ENCODE assay signal across 22 cellular contexts in genomic region chr18:40012931-40013609, GRCh38.
A peak's percentile ranks its signal among the peaks of the same experiment; 100 is the strongest.
DNase-seq lines count a peak whose midpoint lies in the region; ATAC-seq and TF ChIP-seq lines count a peak whose summit lies in the region.
"Had no signal": no experiment of that assay in that cellular context is flagged by ENCODE, and none has a peak within 500 bp of the region (broad histone marks: within the 10 kb centered on the region; RNA-seq: fewer than 3 reads in every experiment).

No MANE protein-coding gene starts in this region.

- peaks cover 0 to 3% (median 0%) of the 10 kb centered on the region in 7 donors for H3K9me3 Mint-ChIP-seq in CD14-positive monocyte
- H3K9me3 Mint-ChIP-seq: activated CD4-positive, alpha-beta memory T cell treated with anti-CD3 and anti-CD28 coated beads, Interleukin-2, amount 10 ng/mL, durations not matched to agents 7 days and 5 days; activated naive CD4-positive, alpha-beta T cell treated with anti-CD3 and anti-CD28 coated beads, Interleukin-2, amount 50 U/mL, for 24 hours; T-helper 1 cell treated with Interleukin-12 subunit alpha and Interleukin-12 subunit beta and Interleukin-4 antibody, amounts not matched to agents 30 μg/mL and 1 μg/mL, for 36 hours had no signal

- no TSS peak for BruUV-seq in PC-3 (replicated peaks; lab: Mats Ljungman, UMichigan)

- no peak for ATAC-seq in PC-3
- ATAC-seq: natural killer cell treated with Interleukin-12 subunit alpha and Interleukin-12 subunit beta and Interleukin-15 and Interleukin-18, amount 100 ng/mL, for 72 hours had no signal

- CTCF ChIA-PET in PC-3 (lab: Charles Lee) = no interaction called here

- no peaks in the 10 kb centered on the region for H3K79me2 ChIP-seq in PC-3 (ENCODE audit: low read length)

- no peaks in the 10 kb centered on the region for H3K36me3 ChIP-seq in PC-3 (ENCODE audit: low read depth, low read length)
- H3K36me3 ChIP-seq: cardiac muscle cell, upper lobe of left lung had no signal

- no peaks in the 10 kb centered on the region for H3K9me3 ChIP-seq in PC-3 (ENCODE audit: low read length)
- H3K9me3 ChIP-seq: upper lobe of left lung had no signal

- no peak overlapping the region for H3K4me2 ChIP-seq in PC-3 (ENCODE audit: low read length)

- intact Hi-C loops in CD14-positive monocyte (cut with micrococcal nuclease) (no loop called here), PC-3 (cut with micrococcal nuclease) (no loop called here)

- no peaks in the 10 kb centered on the region for H3K27me3 ChIP-seq in PC-3 (ENCODE audit: low read length)
- H3K27me3 ChIP-seq: cardiac muscle cell, upper lobe of left lung had no signal

- H3K27ac Mint-ChIP-seq in CD14-positive monocyte = no peak overlapping the region
- H3K27ac Mint-ChIP-seq: activated CD4-positive, alpha-beta memory T cell treated with anti-CD3 and anti-CD28 coated beads, Interleukin-2, amount 10 ng/mL, durations not matched to agents 7 days and 5 days; activated naive CD4-positive, alpha-beta T cell treated with anti-CD3 and anti-CD28 coated beads, Interleukin-2, amount 50 U/mL, for 24 hours; CD8-positive, alpha-beta memory T cell; natural killer cell treated with Interleukin-12 subunit alpha and Interleukin-12 subunit beta and Interleukin-15 and Interleukin-18, amount 100 ng/mL, for 72 hours; T-helper 1 cell treated with Interleukin-12 subunit alpha and Interleukin-12 subunit beta and Interleukin-4 antibody, amounts not matched to agents 30 μg/mL and 1 μg/mL, for 36 hours had no signal

- H3K27me3 Mint-ChIP-seq in CD14-positive monocyte (ENCODE audit: low read depth in 3 of 3) = no peaks in the 10 kb centered on the region
- H3K27me3 Mint-ChIP-seq: activated CD4-positive, alpha-beta memory T cell treated with anti-CD3 and anti-CD28 coated beads, Interleukin-2, amount 10 ng/mL, durations not matched to agents 7 days and 5 days; activated naive CD4-positive, alpha-beta T cell treated with anti-CD3 and anti-CD28 coated beads, Interleukin-2, amount 50 U/mL, for 24 hours; CD8-positive, alpha-beta memory T cell; natural killer cell treated with Interleukin-12 subunit alpha and Interleukin-12 subunit beta and Interleukin-15 and Interleukin-18, amount 100 ng/mL, for 72 hours had no signal

- no peak overlapping the region for H3K4me3 Mint-ChIP-seq in CD14-positive monocyte
- H3K4me3 Mint-ChIP-seq: activated CD4-positive, alpha-beta memory T cell treated with anti-CD3 and anti-CD28 coated beads, Interleukin-2, amount 10 ng/mL, durations not matched to agents 7 days and 5 days; activated naive CD4-positive, alpha-beta T cell treated with anti-CD3 and anti-CD28 coated beads, Interleukin-2, amount 50 U/mL, for 24 hours; CD8-positive, alpha-beta memory T cell; natural killer cell treated with Interleukin-12 subunit alpha and Interleukin-12 subunit beta and Interleukin-15 and Interleukin-18, amount 100 ng/mL, for 72 hours; T-helper 1 cell treated with Interleukin-12 subunit alpha and Interleukin-12 subunit beta and Interleukin-4 antibody, amounts not matched to agents 30 μg/mL and 1 μg/mL, for 36 hours had no signal

- H3K4me1 ChIP-seq in PC-3 (ENCODE audit: insufficient read depth, low read length) = no peaks in the 10 kb centered on the region
- H3K4me1 ChIP-seq: upper lobe of left lung had no signal

- H3F3A ChIP-seq in PC-3 (ENCODE audit: low read length, unreplicated experiment) = no peaks in the 10 kb centered on the region

- H3K4me1 Mint-ChIP-seq in CD14-positive monocyte = no peaks in the 10 kb centered on the region
- H3K4me1 Mint-ChIP-seq: activated CD4-positive, alpha-beta memory T cell treated with anti-CD3 and anti-CD28 coated beads, Interleukin-2, amount 10 ng/mL, durations not matched to agents 7 days and 5 days; activated naive CD4-positive, alpha-beta T cell treated with anti-CD3 and anti-CD28 coated beads, Interleukin-2, amount 50 U/mL, for 24 hours; CD8-positive, alpha-beta memory T cell had no signal

- POLR2A ChIA-PET in PC-3 (lab: Charles Lee; ENCODE audit: unreplicated experiment) = no interaction called here

- DNase-seq in HCEC 1CT = peak; percentile 54
- peak; percentile 26 to 48 for DNase-seq in foreskin fibroblast
- peak; percentile 36 for DNase-seq in renal cortical epithelial cell (ENCODE audit: low read depth)
- DNase-seq in AG08395 (ENCODE audit: low spot score) = no peak
- no peak for DNase-seq in CD14-positive monocyte (ENCODE audit: low spot score)
- DNase-seq in PC-3 = no peak
- no peak for DNase-seq in germinal center (ENCODE audit: low spot score)
- DNase-seq: activated CD4-positive, alpha-beta memory T cell treated with anti-CD3 and anti-CD28 coated beads, Interleukin-2, amount 10 ng/mL, durations not matched to agents 7 days and 5 days; activated T-cell treated with anti-CD3 and anti-CD28 coated beads, Interleukin-2, amount 50 U/mL, for 1 hour; CD8-positive, alpha-beta memory T cell; mesendoderm; MV-4-11; NCI-H2081; NCI-H526; SHP77; stimulated activated naive CD4-positive, alpha-beta T cell; upper lobe of left lung had no signal

- H3K9me2 ChIP-seq in PC-3 (replicated peaks; ENCODE audit: low read length) = no peaks in the 10 kb centered on the region

- H3K4me3 ChIP-seq in foreskin fibroblast (ENCODE audit: low read depth in 1 of 2, low read length in 2 of 2) (no peak overlapping the region), PC-3 (ENCODE audit: low read length) (no peak overlapping the region)
- H3K4me3 ChIP-seq: cardiac muscle cell, upper lobe of left lung had no signal

- H3K9ac ChIP-seq in PC-3 (ENCODE audit: low read length) = no peak overlapping the region

- H2AFZ ChIP-seq in PC-3 (ENCODE audit: low read length) = no peak overlapping the region

- H4K20me1 ChIP-seq in PC-3 (ENCODE audit: low read length) = no peaks in the 10 kb centered on the region

- TF ChIP-seq CTCF in foreskin fibroblast (IDR thresholded peaks at IDR 0.05; ENCODE audit: low read depth, low read length) = no peak
- TF ChIP-seq CTCF in CD14-positive monocyte (IDR thresholded peaks at IDR 0.05) = no peak
- TF ChIP-seq CTCF in PC-3 (conservative IDR thresholded peaks at IDR 0.05; ENCODE audit: low read depth, low read length) = no peak

- no peaks in the 10 kb centered on the region for H3K36me3 Mint-ChIP-seq in CD14-positive monocyte
- H3K36me3 Mint-ChIP-seq: activated naive CD4-positive, alpha-beta T cell treated with anti-CD3 and anti-CD28 coated beads, Interleukin-2, amount 50 U/mL, for 24 hours; CD8-positive, alpha-beta memory T cell; natural killer cell treated with Interleukin-12 subunit alpha and Interleukin-12 subunit beta and Interleukin-15 and Interleukin-18, amount 100 ng/mL, for 72 hours had no signal

- H3K27ac ChIP-seq in angular gyrus (ENCODE audit: low read depth, low read length) (peak overlapping the region; percentile 67), PC-3 (ENCODE audit: low read length) (no peak overlapping the region)
- H3K27ac ChIP-seq: cardiac muscle cell, upper lobe of left lung had no signal

Comparison
In these comparisons a context has a peak if more than half of its experiments do, and no peak if none do; other contexts are left out.
1. DNase-seq: peak in HCEC 1CT (single experiment), foreskin fibroblast (2 of 2) and renal cortical epithelial cell (single experiment); none in AG08395 (single experiment), CD14-positive monocyte (single experiment), PC-3 (single experiment) and germinal center (single experiment).